23 cellular contexts compared by ENCODE assay signal in genomic region chr3:138172625-138173024, GRCh38. TPM values are rescaled to one million over a fixed set of nuclear protein-coding genes. Genes with fewer than 3 reads are reported as not detected.
DNase-seq lines count a peak whose midpoint lies in the region; ATAC-seq and TF ChIP-seq lines count a peak whose summit lies in the region.
"Had no signal": no experiment of that assay in that cellular context is flagged by ENCODE, and none has a peak within 500 bp of the region (broad histone marks: within the 10 kb centered on the region; RNA-seq: fewer than 3 reads in every experiment).

No MANE protein-coding gene starts in this region.

- peaks cover 8% of the 10 kb centered on the region for H3K36me3 Mint-ChIP-seq in natural killer cell
- H3K36me3 Mint-ChIP-seq in natural killer cell treated with Interleukin-12 subunit alpha and Interleukin-12 subunit beta and Interleukin-15 and Interleukin-18, amount 100 ng/mL, for 72 hours: peaks cover 4% of the 10 kb centered on the region
- H3K36me3 Mint-ChIP-seq in chondrocyte (ENCODE audit: low read depth): peaks cover 8% of the 10 kb centered on the region

- DNase-seq in natural killer cell (no peak), chondrocyte (ENCODE audit: low spot score) (no peak), posterior cingulate gyrus (no peak), NCI-H2196 (lab: John Stamatoyannopoulos, UW; ENCODE audit: unreplicated experiment) (no peak), NCI-H1694 treated with DMSO at 0.1 percent for 48 hours (lab: John Stamatoyannopoulos, UW) (no peak)
- no peak for DNase-seq in natural killer cell treated with Interleukin-12 subunit alpha and Interleukin-12 subunit beta and Interleukin-15 and Interleukin-18, amount 100 ng/mL, for 72 hours (ENCODE audit: low spot score)
- DNase-seq: anterior cingulate cortex; cortex of kidney; DMS79; head of caudate nucleus; midbrain; NCI-H187; NCI-H748 treated with DMSO at 0.1 percent for 48 hours; stimulated activated CD4-positive, alpha-beta T cell treated with anti-CD3 and anti-CD28 coated beads, Interleukin-15, amount 100 ng/mL, for 24 hours; testis had no signal

- H3K27me3 Mint-ChIP-seq in natural killer cell (ENCODE audit: low read depth in 2 of 2) (no peaks in the 10 kb centered on the region), chondrocyte (ENCODE audit: low read depth) (no peaks in the 10 kb centered on the region)
- H3K27me3 Mint-ChIP-seq in natural killer cell treated with Interleukin-12 subunit alpha and Interleukin-12 subunit beta and Interleukin-15 and Interleukin-18, amount 100 ng/mL, for 72 hours: no peaks in the 10 kb centered on the region
- H3K27me3 Mint-ChIP-seq: B cell had no signal

- TF ChIP-seq CTCF in natural killer cell (IDR thresholded peaks at IDR 0.05) (no peak), SU-DHL-6 (IDR thresholded peaks at IDR 0.05; ENCODE audit: insufficient read depth, low read length, poor library complexity, severe bottlenecking) (no peak), chondrocyte (IDR thresholded peaks at IDR 0.05) (no peak)

- H3K27me3 ChIP-seq in SU-DHL-6 (ENCODE audit: low read length): no peaks in the 10 kb centered on the region
- H3K27me3 ChIP-seq: esophagus muscularis mucosa, testis had no signal

- H3K27ac Mint-ChIP-seq in natural killer cell (peak overlapping the region; percentile 38 to 83), chondrocyte (ENCODE audit: unreplicated experiment) (no peak overlapping the region)
- H3K27ac Mint-ChIP-seq in natural killer cell treated with Interleukin-12 subunit alpha and Interleukin-12 subunit beta and Interleukin-15 and Interleukin-18, amount 100 ng/mL, for 72 hours: peak overlapping the region in 1 of 2 donors; percentile 91

- no peaks in the 10 kb centered on the region for H4K20me1 ChIP-seq in SU-DHL-6 (ENCODE audit: low read depth, low read length)

- peaks cover 18% of the 10 kb centered on the region for H3F3A ChIP-seq in SU-DHL-6 (ENCODE audit: insufficient read depth)

- no peak for ATAC-seq in natural killer cell
- no peak for ATAC-seq in natural killer cell treated with Interleukin-12 subunit alpha and Interleukin-12 subunit beta and Interleukin-15 and Interleukin-18, amount 100 ng/mL, for 72 hours
- no peak for ATAC-seq in HG02763 (IDR thresholded peaks at IDR 0.05; ENCODE audit: unreplicated experiment)

- no peak overlapping the region for H3K4me3 ChIP-seq in SU-DHL-6 (ENCODE audit: insufficient read depth, low read length, poor library complexity, severe bottlenecking)
- H3K4me3 ChIP-seq: esophagus muscularis mucosa, testis had no signal

- H3K4me1 Mint-ChIP-seq in natural killer cell: peaks cover 25 to 27% of the 10 kb centered on the region in 2 donors
- H3K4me1 Mint-ChIP-seq in natural killer cell treated with Interleukin-12 subunit alpha and Interleukin-12 subunit beta and Interleukin-15 and Interleukin-18, amount 100 ng/mL, for 72 hours (ENCODE audit: low read depth in 2 of 2): peaks cover 12 to 26% of the 10 kb centered on the region in 2 donors
- peaks cover 26% of the 10 kb centered on the region for H3K4me1 Mint-ChIP-seq in chondrocyte (ENCODE audit: low read depth)

- no peak overlapping the region for H3K9ac ChIP-seq in SU-DHL-6 (ENCODE audit: low read length)
- H3K9ac ChIP-seq: KMS-11 had no signal

- H3K4me2 ChIP-seq in SU-DHL-6 (ENCODE audit: low read depth, low read length, poor library complexity, severe bottlenecking): peak overlapping the region; percentile 93

- peaks cover 33% of the 10 kb centered on the region for H3K79me2 ChIP-seq in SU-DHL-6 (ENCODE audit: insufficient read depth, low read length)

- peak overlapping the region; percentile 55 for H3K4me3 Mint-ChIP-seq in natural killer cell
- H3K4me3 Mint-ChIP-seq in natural killer cell treated with Interleukin-12 subunit alpha and Interleukin-12 subunit beta and Interleukin-15 and Interleukin-18, amount 100 ng/mL, for 72 hours: no peak overlapping the region
- peak overlapping the region; percentile 29 for H3K4me3 Mint-ChIP-seq in chondrocyte (ENCODE audit: unreplicated experiment)

- H3K9me3 Mint-ChIP-seq in natural killer cell (no peaks in the 10 kb centered on the region), chondrocyte (ENCODE audit: low read depth) (no peaks in the 10 kb centered on the region)
- H3K9me3 Mint-ChIP-seq in natural killer cell treated with Interleukin-12 subunit alpha and Interleukin-12 subunit beta and Interleukin-15 and Interleukin-18, amount 100 ng/mL, for 72 hours: no peaks in the 10 kb centered on the region

- peaks cover 14% of the 10 kb centered on the region for H3K36me3 ChIP-seq in SU-DHL-6 (ENCODE audit: low read length)

- no peaks in the 10 kb centered on the region for H3K9me2 ChIP-seq in SU-DHL-6 (replicated peaks; ENCODE audit: insufficient read depth, low read length)

- H3K27ac ChIP-seq in SU-DHL-6 (ENCODE audit: low read depth, low read length): no peak overlapping the region
- H3K27ac ChIP-seq: esophagus muscularis mucosa, KMS-11, testis had no signal

- H3K9me3 ChIP-seq in SU-DHL-6 (ENCODE audit: insufficient read depth, low read length): no peaks in the 10 kb centered on the region
- H3K9me3 ChIP-seq: esophagus muscularis mucosa, testis had no signal

- intact Hi-C loops in natural killer cell (cut with micrococcal nuclease) (no loop called here), posterior cingulate gyrus (cut with DNase I) (no loop called here)

- H2AFZ ChIP-seq in SU-DHL-6 (ENCODE audit: low read depth, low read length, severe bottlenecking): no peak overlapping the region

RNA-seq across cellular contexts. Expression of gene DBR1, which starts 2.1 kb away (rescaled TPM):
- total RNA-seq in natural killer cell: 10 to 100 TPM; 17.0 to 18.4 (median 17.5) TPM
- total RNA-seq in natural killer cell treated with Interleukin-12 subunit alpha and Interleukin-12 subunit beta and Interleukin-15 and Interleukin-18, amount 100 ng/mL, for 72 hours: 10 to 100 TPM; 21.6 to 23.4 TPM
- total RNA-seq in chondrocyte: 13.2 to 16.2 TPM (median 14.9 TPM) in 3 replicates

RNA-seq across cellular contexts. Expression of gene ARMC8, which starts 14.5 kb away (rescaled TPM):
- total RNA-seq in natural killer cell (10 to 100 TPM; 75.4 to 93.5 (median 86.4) TPM), chondrocyte (34.2 to 45.2 TPM (median 40.6 TPM) in 3 replicates)
- 10 to 100 TPM; 50.2 to 56.6 TPM for total RNA-seq in natural killer cell treated with Interleukin-12 subunit alpha and Interleukin-12 subunit beta and Interleukin-15 and Interleukin-18, amount 100 ng/mL, for 72 hours

RNA-seq across cellular contexts. Expression of gene A4GNT, which starts 40.4 kb away (rescaled TPM):
- total RNA-seq in natural killer cell: not detected
- total RNA-seq in natural killer cell treated with Interleukin-12 subunit alpha and Interleukin-12 subunit beta and Interleukin-15 and Interleukin-18, amount 100 ng/mL, for 72 hours: not detected
- not detected in 3 replicates for total RNA-seq in chondrocyte
- total RNA-seq: B cell, esophagus muscularis mucosa, H4, kidney epithelial cell, posterior vena cava, testis had no signal

RNA-seq across cellular contexts. Expression of gene DZIP1L, which starts 57.2 kb away (rescaled TPM):
- total RNA-seq in natural killer cell: not detected
- total RNA-seq in natural killer cell treated with Interleukin-12 subunit alpha and Interleukin-12 subunit beta and Interleukin-15 and Interleukin-18, amount 100 ng/mL, for 72 hours: not detected
- total RNA-seq in chondrocyte: 23.0 to 42.1 TPM (median 25.5 TPM) in 3 replicates
- total RNA-seq: B cell had no signal
